Comparison of ENCODE assay signal across 30 cellular contexts in the genomic region with DNA sequence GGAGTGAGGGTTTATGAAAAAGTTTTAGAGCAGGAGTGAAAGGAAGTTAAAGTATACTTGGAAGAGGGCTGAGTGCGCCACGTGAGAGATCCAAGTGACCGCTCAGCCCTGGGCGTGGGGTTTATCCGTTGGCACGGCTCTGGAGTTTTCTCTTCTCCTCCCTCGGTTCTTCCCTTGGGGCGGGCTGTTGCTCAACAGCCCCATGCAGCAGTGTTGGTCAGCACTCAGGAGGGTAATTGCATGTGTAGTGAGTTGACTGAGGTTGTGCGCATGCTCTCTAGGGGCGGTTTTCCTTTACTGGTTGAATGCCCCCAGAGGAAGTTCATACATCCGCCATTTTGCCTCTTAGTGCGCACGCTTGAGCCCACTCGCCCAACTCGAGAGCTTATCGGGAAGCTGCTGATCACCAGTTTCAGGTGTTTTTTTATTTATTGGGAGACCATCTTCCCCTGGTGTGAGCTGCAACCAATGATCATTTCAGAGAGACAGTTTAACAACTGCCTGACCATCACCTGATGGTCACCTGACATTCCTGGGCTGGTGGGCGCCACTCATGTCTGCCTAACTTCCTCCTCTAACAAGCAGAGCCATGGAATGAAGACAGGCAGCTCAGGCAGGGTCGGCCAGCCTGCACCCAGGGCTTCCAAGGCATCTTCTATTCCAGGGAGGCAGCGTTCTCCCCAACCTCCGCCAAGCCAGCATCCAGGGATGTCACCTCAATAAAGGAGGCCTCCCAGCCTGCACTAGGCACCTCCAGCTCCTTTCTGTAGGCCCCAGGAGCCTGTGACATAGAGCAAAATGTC. TPM values are rescaled to one million over a fixed set of nuclear protein-coding genes. Genes with fewer than 3 reads are reported as not detected.
DNase-seq lines count a peak whose midpoint lies in the region; ATAC-seq and TF ChIP-seq lines count a peak whose summit lies in the region.
"Had no signal": no experiment of that assay in that cellular context is flagged by ENCODE, and none has a peak within 500 bp of the region (broad histone marks: within the 10 kb centered on the region; RNA-seq: fewer than 3 reads in every experiment).

No MANE protein-coding gene starts in this region.

- no peaks in the 10 kb centered on the region for H3K27me3 Mint-ChIP-seq in chondrocyte (ENCODE audit: low read depth)

- no peak for TF ChIP-seq CTCF in chondrocyte (IDR thresholded peaks at IDR 0.05)
- no peak for TF ChIP-seq CTCF in left lung (IDR thresholded peaks at IDR 0.05)

- DNase-seq in GOT3 (lab: John Stamatoyannopoulos, UW) (peak; percentile 27), chondrocyte (ENCODE audit: low spot score) (peak; percentile 52), left lung (peak in 1 of 2 donors; percentile 43), mesenteric fat pad (ENCODE audit: low spot score) (no peak), SKM-1 treated with dmso at 0.1 percent for 144 hours (lab: John Stamatoyannopoulos, UW; ENCODE audit: unreplicated experiment) (no peak)
- DNase-seq: activated CD4-positive, alpha-beta T cell treated with anti-CD3 and anti-CD28 coated beads for 4 hours; activated CD8-positive, alpha-beta memory T cell treated with anti-CD3 and anti-CD28 coated beads for 24 hours; activated T-cell treated with anti-CD3 and anti-CD28 coated beads, Interleukin-2, amount 50 U/mL, for 1 hour; CD8-positive, alpha-beta memory T cell; esophagus squamous epithelium; Karpas-422; NCI-H1694; NCI-H2171; NCI-H524 treated with DMSO at 0.1 percent for 48 hours; NK-92 treated with Interleukin-12 subunit alpha and Interleukin-12 subunit beta, amount 100 ng/mL, for 24 hours; occipital lobe; stimulated activated CD4-positive, alpha-beta T cell treated with anti-CD3 and anti-CD28 coated beads, Interleukin-15, amount 100 ng/mL, for 24 hours; stomach had no signal

- H3K9me3 Mint-ChIP-seq in chondrocyte (ENCODE audit: low read depth): peaks cover 6% of the 10 kb centered on the region
- H3K9me3 Mint-ChIP-seq: CD8-positive, alpha-beta memory T cell; memory B cell; T-helper 1 cell treated with Interleukin-12 subunit alpha and Interleukin-12 subunit beta and Interleukin-4 antibody, amounts not matched to agents 30 μg/mL and 1 μg/mL, for 36 hours had no signal

- H3K4me1 Mint-ChIP-seq in chondrocyte (ENCODE audit: low read depth): peaks cover 32% of the 10 kb centered on the region
- H3K4me1 Mint-ChIP-seq: memory B cell had no signal

- H3K4me3 ChIP-seq in left lung (no peak overlapping the region), skeletal muscle tissue (ENCODE audit: low read length in 3 of 3) (no peak overlapping the region)
- H3K4me3 ChIP-seq: A549, adrenal gland, breast epithelium, coronary artery, esophagus squamous epithelium, stomach had no signal

- intact Hi-C loops in left lung (cut with DNase I): no loop called here

- no peak overlapping the region for H3K4me3 Mint-ChIP-seq in chondrocyte (ENCODE audit: unreplicated experiment)
- H3K4me3 Mint-ChIP-seq: CD8-positive, alpha-beta memory T cell; memory B cell; T-helper 1 cell treated with Interleukin-12 subunit alpha and Interleukin-12 subunit beta and Interleukin-4 antibody, amounts not matched to agents 30 μg/mL and 1 μg/mL, for 36 hours had no signal

- peak; percentile 49 for ATAC-seq in left lung
- ATAC-seq in HG03159 (IDR thresholded peaks at IDR 0.05; ENCODE audit: unreplicated experiment): no peak
- ATAC-seq in GM21619 (IDR thresholded peaks at IDR 0.05; ENCODE audit: unreplicated experiment): no peak
- ATAC-seq: A549, Panc1 had no signal

- H3K36me3 ChIP-seq in left lung: no peaks in the 10 kb centered on the region
- no peaks in the 10 kb centered on the region for H3K36me3 ChIP-seq in skeletal muscle tissue (ENCODE audit: control insufficient read depth in 3 of 3, insufficient read depth in 3 of 3, low read length in 3 of 3)
- H3K36me3 ChIP-seq: adrenal gland, breast epithelium, esophagus squamous epithelium, stomach had no signal

- H3K4me1 ChIP-seq in left lung (no peaks in the 10 kb centered on the region), skeletal muscle tissue (ENCODE audit: control insufficient read depth in 3 of 3, insufficient read depth in 3 of 3, low read length in 3 of 3) (peaks cover 20 to 26% (median 24%) of the 10 kb centered on the region in 3 donors)
- H3K4me1 ChIP-seq: A549, adrenal gland, breast epithelium had no signal

- no peaks in the 10 kb centered on the region for H3K9me3 ChIP-seq in left lung
- H3K9me3 ChIP-seq in skeletal muscle tissue (ENCODE audit: control insufficient read depth in 3 of 3, low read length in 3 of 3): no peaks in the 10 kb centered on the region
- H3K9me3 ChIP-seq: adrenal gland, breast epithelium, esophagus squamous epithelium, stomach had no signal

- peak overlapping the region in 1 of 3 donors; percentile 62 for H3K9ac ChIP-seq in skeletal muscle tissue (ENCODE audit: low read depth in 1 of 3, low read length in 3 of 3)

- no peaks in the 10 kb centered on the region for H3K36me3 Mint-ChIP-seq in chondrocyte (ENCODE audit: low read depth)

- no peak overlapping the region for H3K27ac ChIP-seq in left lung
- H3K27ac ChIP-seq in skeletal muscle tissue (ENCODE audit: low read depth, low read length): peak overlapping the region; percentile 66
- H3K27ac ChIP-seq: A549, breast epithelium, esophagus squamous epithelium, stomach had no signal

- H3K27me3 ChIP-seq in left lung (no peaks in the 10 kb centered on the region), skeletal muscle tissue (ENCODE audit: control insufficient read depth in 3 of 3, insufficient read depth in 3 of 3, low read length in 3 of 3) (no peaks in the 10 kb centered on the region)
- H3K27me3 ChIP-seq: adrenal gland, stomach had no signal

- H3K27ac Mint-ChIP-seq in chondrocyte (ENCODE audit: unreplicated experiment): peak overlapping the region; percentile 81
- H3K27ac Mint-ChIP-seq: memory B cell; T-helper 1 cell treated with Interleukin-12 subunit alpha and Interleukin-12 subunit beta and Interleukin-4 antibody, amounts not matched to agents 30 μg/mL and 1 μg/mL, for 36 hours had no signal

RNA-seq across cellular contexts. Expression of a gene that starts 41.3 kb away (rescaled TPM):
- 0.26 to 0.42 TPM (median 0.34 TPM) in 3 replicates for total RNA-seq in chondrocyte
- under 1 TPM; 0.64 to 0.86 TPM for total RNA-seq in left lung
- total RNA-seq in skeletal muscle tissue: under 0.01 TPM
- 0.45 TPM for total RNA-seq in mesenteric fat pad
- total RNA-seq: myocyte, ureter had no signal

Comparison
In these comparisons a context has a peak if more than half of its experiments do, and no peak if none do; other contexts are left out.
1. DNase-seq: peak in GOT3 (single experiment) and chondrocyte (single experiment); none in mesenteric fat pad (single experiment) and SKM-1 treated with dmso at 0.1 percent for 144 hours (single experiment).